33 cellular contexts compared by ENCODE assay signal in the genomic region with DNA sequence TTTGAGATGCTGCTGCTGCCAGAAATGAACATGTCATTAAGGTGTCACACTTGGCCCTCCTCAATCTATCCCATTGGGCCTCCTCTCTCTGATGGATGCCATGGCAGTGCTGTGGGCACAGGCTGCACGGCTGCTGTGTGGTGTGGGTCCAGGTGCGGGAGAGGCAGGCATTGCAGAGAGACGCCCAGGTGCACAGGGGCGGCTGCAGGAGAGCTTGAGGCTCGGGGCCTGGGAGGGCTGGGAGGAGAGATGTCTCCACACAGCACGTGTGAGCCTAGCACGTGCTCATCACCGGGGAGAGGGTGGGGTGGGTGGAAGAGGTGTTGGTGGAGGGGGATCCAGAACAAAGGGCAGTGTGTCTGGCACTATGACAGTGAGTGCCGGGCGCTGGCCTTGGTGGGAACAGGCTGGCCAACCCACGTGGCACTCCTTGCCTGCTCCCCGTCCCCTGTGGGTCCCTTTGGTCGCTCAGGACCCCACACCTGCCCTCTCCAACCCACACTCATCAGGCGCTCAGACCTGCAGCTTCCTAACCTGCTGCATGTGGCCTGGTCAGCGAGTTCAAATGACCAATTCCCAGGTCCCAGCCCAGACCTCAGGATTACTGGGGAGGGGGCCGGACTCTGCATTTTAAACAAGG. TPM values are rescaled to one million over a fixed set of nuclear protein-coding genes. Genes with fewer than 3 reads are reported as not detected.
"Had no signal": no experiment of that assay in that cellular context is flagged by ENCODE, and none has a peak within 500 bp of the region (broad histone marks: within the 10 kb centered on the region; RNA-seq: fewer than 3 reads in every experiment).

No MANE protein-coding gene starts in this region.

- H3K4me2 ChIP-seq: KMS-11 had no signal

- FAIRE-seq: RCC 7860, TTC549 had no signal

- H3K27ac ChIP-seq: KMS-11, RWPE1 had no signal

- DNase-seq: activated CD4-positive, alpha-beta T cell treated with anti-CD3 and anti-CD28 coated beads for 36 hours; activated CD4-positive, alpha-beta T cell treated with anti-CD3 and anti-CD28 coated beads, Interleukin-2, amount 10 ng/mL, durations not matched to agents 7 days and 5 days; activated CD4-positive, alpha-beta T cell treated with anti-CD3 and anti-CD28 coated beads, Interleukin-2, amount 50 U/mL, for 48 hours; activated CD8-positive, alpha-beta memory T cell treated with anti-CD3 and anti-CD28 coated beads, Interleukin-2, amount 50 U/mL, for 4 hours; activated gamma-delta T cell treated with Interleukin-2 at 50 U/mL for 16 hours; activated naive CD4-positive, alpha-beta T cell treated with anti-CD3 and anti-CD28 coated beads for 36 hours; activated T-cell treated with anti-CD3 and anti-CD28 coated beads for 4 hours; activated T-cell treated with anti-CD3 and anti-CD28 coated beads, Interleukin-2, amount 50 U/mL, for 4 hours; anterior cingulate cortex; central memory CD4-positive, alpha-beta T cell; NCI-H1092 treated with DMSO at 0.1 percent for 48 hours; NCI-H1417; NCI-H146; NCI-H187; NCI-H2029 treated with DMSO at 0.1 percent for 48 hours; NCI-H2107; NCI-H2171; NCI-H510A; NCI-H526; NCI-H748 treated with DMSO at 0.1 percent for 48 hours; NK-92 treated with Interleukin-12 subunit alpha and Interleukin-12 subunit beta, amount 100 ng/mL, for 24 hours; PC-3; Right ventricle myocardium superior; SW 1271; T-helper 1 cell; T-helper 2 cell; T-helper 9 cell had no signal

- H3K9ac ChIP-seq: KMS-11 had no signal

RNA-seq across cellular contexts. Expression of a gene that starts 44.1 kb away (rescaled TPM):
- total RNA-seq: bronchial epithelial cell, LHCN-M2 had no signal
